ENCODE assay signal across 13 cellular contexts in genomic region chr16:50879873-50880695, GRCh38.
DNase-seq lines count a peak whose midpoint lies in the region; ATAC-seq and TF ChIP-seq lines count a peak whose summit lies in the region.
"Had no signal": no experiment of that assay in that cellular context is flagged by ENCODE, and none has a peak within 500 bp of the region (broad histone marks: within the 10 kb centered on the region; RNA-seq: fewer than 3 reads in every experiment).

No MANE protein-coding gene starts in this region.

- H3K9ac ChIP-seq in mammary epithelial cell (ENCODE audit: insufficient read depth, low read length) (no peak overlapping the region), mesendoderm (ENCODE audit: low read length) (no peak overlapping the region)

- BruUV-seq in mammary epithelial cell (replicated peaks; lab: Mats Ljungman, UMichigan): no TSS peak

- H3K18ac ChIP-seq in mesendoderm (ENCODE audit: low read length): no peak overlapping the region

- DNase-seq in DMS79 treated with DMSO at 0.1 percent for 48 hours (lab: John Stamatoyannopoulos, UW) (peak; percentile 11), NCI-H2029 (lab: John Stamatoyannopoulos, UW) (peak; percentile 78), mammary epithelial cell (peak; percentile 23), mesendoderm (peak; percentile 91), AG08396 (ENCODE audit: low spot score) (no peak), superior temporal gyrus (ENCODE audit: extremely low spot score) (no peak)
- DNase-seq in activated CD4-positive, CD25-positive, alpha-beta regulatory T cell (lab: John Stamatoyannopoulos, UW): no peak
- DNase-seq: activated CD4-positive, alpha-beta T cell treated with anti-CD3 and anti-CD28 coated beads, Interleukin-2, amount 50 U/mL, for 4 hours; CD4-positive, alpha-beta T cell; left ventricle myocardium inferior; MG63 had no signal

- H4K20me1 ChIP-seq in mammary epithelial cell (ENCODE audit: insufficient read depth, low read length): no peaks in the 10 kb centered on the region

- H4K8ac ChIP-seq in mesendoderm (ENCODE audit: low read depth, low read length): no peak overlapping the region

- 33% methylated on average over 4 of the region's 24 CpGs for WGBS in mammary epithelial cell (ENCODE audit: low coverage, missing lambda C conversion rate)
- no CpG with 5 or more reads among the region's 24 CpGs for WGBS in mesendoderm (ENCODE audit: extremely low coverage, insufficient coverage, low lambda C conversion rate)

- intact Hi-C loops in mammary epithelial cell (cut with micrococcal nuclease): no loop called here

- no peak overlapping the region for H4K5ac ChIP-seq in mesendoderm (ENCODE audit: low read length)

- H3K23ac ChIP-seq in mesendoderm (ENCODE audit: low read length): no peak overlapping the region

- no peak overlapping the region for H2AK5ac ChIP-seq in mesendoderm (ENCODE audit: low read length)

- no peak overlapping the region for H3K56ac ChIP-seq in mesendoderm (ENCODE audit: low read length)

- peak overlapping the region; percentile 36 for H3K4me2 ChIP-seq in mammary epithelial cell (ENCODE audit: insufficient read depth, low read depth, low read length)
- peak overlapping the region; percentile 14 for H3K4me2 ChIP-seq in mesendoderm (ENCODE audit: low read length)

- H3K27me3 ChIP-seq in mammary epithelial cell (ENCODE audit: insufficient read depth, low read length) (no peaks in the 10 kb centered on the region), mesendoderm (ENCODE audit: insufficient read depth, low read length, poor library complexity) (no peaks in the 10 kb centered on the region)
- H3K27me3 ChIP-seq: MG63 had no signal

- H3K4me1 ChIP-seq in mammary epithelial cell (ENCODE audit: insufficient read depth, low read length) (no peaks in the 10 kb centered on the region), mesendoderm (ENCODE audit: control insufficient read depth, low read depth, low read length) (peaks cover 2% of the 10 kb centered on the region)
- H3K4me1 ChIP-seq: left ventricle myocardium inferior had no signal

- H3K27ac ChIP-seq in mammary epithelial cell (ENCODE audit: insufficient read depth, low read depth, low read length): no peak overlapping the region
- H3K27ac ChIP-seq in mesendoderm (ENCODE audit: low read depth, low read length): no peak overlapping the region
- H3K27ac ChIP-seq: left ventricle myocardium inferior had no signal

- no peak overlapping the region for H2BK120ac ChIP-seq in mesendoderm (ENCODE audit: low read depth, low read length)

- in situ Hi-C loops in mammary epithelial cell (cut with MboI; ENCODE audit: low sequenced_read_pairs in 2 of 2): no loop called here

- no peak for ATAC-seq in GM19023 (IDR thresholded peaks at IDR 0.05; ENCODE audit: unreplicated experiment)
- ATAC-seq: GM12878 had no signal

- H2AFZ ChIP-seq in mammary epithelial cell (ENCODE audit: low read depth, low read length): peak overlapping the region; percentile 62

- CTCF ChIA-PET in mammary epithelial cell (lab: Charles Lee; ENCODE audit: low non-redundant PET): interaction anchor here (0.8 kb wide), 1 partner anchor 130 kb away, joined by 3 read pairs; no protein-coding TSS in a partner anchor

- no peaks in the 10 kb centered on the region for H3K79me2 ChIP-seq in mammary epithelial cell (ENCODE audit: insufficient read depth, low read length)
- H3K79me2 ChIP-seq in mesendoderm (ENCODE audit: control insufficient read depth, insufficient read depth, low read length): no peaks in the 10 kb centered on the region

- H2BK15ac ChIP-seq in mesendoderm (replicated peaks; ENCODE audit: low read depth): no peak overlapping the region

- H3K36me3 ChIP-seq in mammary epithelial cell (ENCODE audit: insufficient read depth, low read length) (no peaks in the 10 kb centered on the region), mesendoderm (ENCODE audit: control insufficient read depth, insufficient read depth, low read length) (no peaks in the 10 kb centered on the region)
- H3K36me3 ChIP-seq: left ventricle myocardium inferior, MG63 had no signal

- H2BK5ac ChIP-seq in mesendoderm (ENCODE audit: low read length): no peak overlapping the region

- H3K9me3 ChIP-seq in mammary epithelial cell (replicated peaks; ENCODE audit: insufficient read depth, low read length): no peaks in the 10 kb centered on the region
- H3K9me3 ChIP-seq: MG63 had no signal

- dilution Hi-C loops in mammary epithelial cell (cut with HindIII; ENCODE audit: low sequenced_read_pairs): no loop called here

- H3K4me3 ChIP-seq in mammary epithelial cell (replicated peaks in 1 of 3; ENCODE audit: insufficient read depth in 1 of 3, low read depth in 2 of 3, low read length in 3 of 3) (peak overlapping the region in 2 of 3 experiments; percentile 4 to 5), mesendoderm (ENCODE audit: low read length) (no peak overlapping the region)
- H3K4me3 ChIP-seq: GM12878, left ventricle myocardium inferior, MG63 had no signal

- no peak overlapping the region for H3K4ac ChIP-seq in mesendoderm (ENCODE audit: low read depth, low read length)

- no peaks in the 10 kb centered on the region for H3K79me1 ChIP-seq in mesendoderm (ENCODE audit: low read length)

- no peak for TF ChIP-seq CTCF in mammary epithelial cell (conservative IDR thresholded peaks at IDR 0.05 in 1 of 2, IDR thresholded peaks at IDR 0.05 in 1 of 2; ENCODE audit: extremely low read depth in 1 of 2, insufficient read depth in 1 of 2, low read depth in 1 of 2, low read length in 2 of 2)

Comparison
In these comparisons a context has a peak if more than half of its experiments do, and no peak if none do; other contexts are left out.
1. DNase-seq: peak in DMS79 treated with DMSO at 0.1 percent for 48 hours (single experiment), NCI-H2029 (single experiment), mammary epithelial cell (single experiment) and mesendoderm (single experiment); none in activated CD4-positive, CD25-positive, alpha-beta regulatory T cell (0 of 4), AG08396 (single experiment) and superior temporal gyrus (single experiment).